Comparison of ENCODE assay signal across 2 cellular contexts in genomic region chr13:75541287-75541686, GRCh38.
TF ChIP-seq lines count a peak whose summit lies in the region.

No MANE protein-coding gene starts in this region.

TF ChIP-seq in HepG2, 621 proteins besides CTCF, POLR2A, EP300 and RAD21:
- TF ChIP-seq FOXP1 (IDR thresholded peaks at IDR 0.05) (no peak), FOXP1 (CRISPR knock-in tag; IDR thresholded peaks at IDR 0.05) (no peak), ZBTB3 (CRISPR knock-in tag; IDR thresholded peaks at IDR 0.05; ENCODE audit: borderline replicate concordance, low read depth) (no peak), ZNF552 (CRISPR knock-in tag; IDR thresholded peaks at IDR 0.05; ENCODE audit: borderline replicate concordance) (no peak), ZNF563 (CRISPR knock-in tag; IDR thresholded peaks at IDR 0.05) (no peak), ZNF496 (CRISPR knock-in tag; IDR thresholded peaks at IDR 0.05; ENCODE audit: insufficient replicate concordance) (no peak)

TF ChIP-seq in GM12878, 131 proteins besides CTCF, POLR2A, EP300 and RAD21:
- no peak for TF ChIP-seq PAX8 (IDR thresholded peaks at IDR 0.05)
- TF ChIP-seq MEF2A (IDR thresholded peaks at IDR 0.05; ENCODE audit: insufficient read depth, low read depth, low read length) = 0 out of 2 replicates have a peak, but pooled peaks have one; percentile 23
- TF ChIP-seq KLF5 (IDR thresholded peaks at IDR 0.05; ENCODE audit: partially characterized antibody) = no peak
- TF ChIP-seq HDAC6 (IDR thresholded peaks at IDR 0.05; ENCODE audit: unreplicated experiment) = no peak
- TF ChIP-seq ZNF384 (IDR thresholded peaks at IDR 0.05; ENCODE audit: borderline replicate concordance, low read depth, low read length) = no peak
- TF ChIP-seq SPI1 (IDR thresholded peaks at IDR 0.05; ENCODE audit: borderline replicate concordance, insufficient read depth, low read depth, low read length) = peak; percentile 22; the same call in 1 of the 2 replicates
